ENCODE assay signal across 7 cellular contexts in genomic region chr22:31750365-31751284, GRCh38. TPM values are rescaled to one million over a fixed set of nuclear protein-coding genes. Genes with fewer than 3 reads are reported as not detected.
DNase-seq lines count a peak whose midpoint lies in the region; ATAC-seq lines count a peak whose summit lies in the region.

No MANE protein-coding gene starts in this region.

- H3K27ac ChIP-seq in HUES6 (ENCODE audit: low read depth, low read length) (no peak overlapping the region), stomach smooth muscle (ENCODE audit: low read length) (peak overlapping the region; percentile 74)

- H3K4me1 ChIP-seq in HUES6 (ENCODE audit: control insufficient read depth, insufficient read depth, low read length) (peaks cover 40% of the 10 kb centered on the region), stomach smooth muscle (ENCODE audit: control insufficient read depth, insufficient read depth, low read length) (peaks cover 55% of the 10 kb centered on the region)

- H3K27ac Mint-ChIP-seq in activated T-helper 2 cell treated with anti-CD3 and anti-CD28 coated beads, Interferon-gamma antibody, Interleukin-2, Interleukin-4, amounts not matched to agents 10 μg/mL and 5 μg/mL and 100 μg/mL, durations not matched to agents 14 hours and 24 hours and 36 hours, result peak overlapping the region; percentile 91
- H3K27ac Mint-ChIP-seq in immature natural killer cell, result peak overlapping the region; percentile 79 to 97 (median 92)

- H3K27me3 ChIP-seq in HUES6 (ENCODE audit: control insufficient read depth, insufficient read depth, low read length) (no peaks in the 10 kb centered on the region), stomach smooth muscle (ENCODE audit: control insufficient read depth in 1 of 2, insufficient read depth in 2 of 2, low read length in 2 of 2) (no peaks in the 10 kb centered on the region)

- DNase-seq in activated T-helper 2 cell treated with anti-CD3 and anti-CD28 coated beads, Interferon-gamma antibody, Interleukin-2, Interleukin-4, amounts not matched to agents 10 μg/mL and 5 μg/mL and 100 μg/mL, durations not matched to agents 14 hours and 24 hours and 36 hours (ENCODE audit: low spot score), result no peak
- DNase-seq in immature natural killer cell, result no peak
- DNase-seq in glomerular visceral epithelial cell (ENCODE audit: extremely low spot score), result no peak
- no peak for DNase-seq in NCI-H2029 (lab: John Stamatoyannopoulos, UW)

- H3K9me3 ChIP-seq in HUES6 (ENCODE audit: control insufficient read depth, insufficient read depth, low read depth, low read length) (no peaks in the 10 kb centered on the region), stomach smooth muscle (ENCODE audit: control insufficient read depth in 2 of 2, low read length in 2 of 2) (no peaks in the 10 kb centered on the region)

- no peak for ATAC-seq in HG02852 (IDR thresholded peaks at IDR 0.05; ENCODE audit: unreplicated experiment)

- no peaks in the 10 kb centered on the region for H3K9me3 Mint-ChIP-seq in activated T-helper 2 cell treated with anti-CD3 and anti-CD28 coated beads, Interferon-gamma antibody, Interleukin-2, Interleukin-4, amounts not matched to agents 10 μg/mL and 5 μg/mL and 100 μg/mL, durations not matched to agents 14 hours and 24 hours and 36 hours
- no peaks in the 10 kb centered on the region for H3K9me3 Mint-ChIP-seq in immature natural killer cell

- H3K4me1 Mint-ChIP-seq in activated T-helper 2 cell treated with anti-CD3 and anti-CD28 coated beads, Interferon-gamma antibody, Interleukin-2, Interleukin-4, amounts not matched to agents 10 μg/mL and 5 μg/mL and 100 μg/mL, durations not matched to agents 14 hours and 24 hours and 36 hours (ENCODE audit: low read depth), result peaks cover 58% of the 10 kb centered on the region
- H3K4me1 Mint-ChIP-seq in immature natural killer cell, result peaks cover 60 to 64% of the 10 kb centered on the region in 2 donors

- H3K4me3 ChIP-seq in HUES6 (ENCODE audit: low read depth, low read length) (peak overlapping the region; percentile 92), stomach smooth muscle (ENCODE audit: low read length in 2 of 2) (peak overlapping the region; percentile 61 to 93)

- intact Hi-C loops in activated T-helper 2 cell treated with anti-CD3 and anti-CD28 coated beads, Interferon-gamma antibody, Interleukin-2, Interleukin-4, amounts not matched to agents 10 μg/mL and 5 μg/mL and 100 μg/mL, durations not matched to agents 14 hours and 24 hours and 36 hours (cut with micrococcal nuclease), result loop anchor here (1.0 to 5.0 kb wide), 5 partner anchors 73 to 458 kb away; partner anchors contain the start of genes PIK3IP1, PISD, SFI1 and YWHAH

- no peaks in the 10 kb centered on the region for H3K27me3 Mint-ChIP-seq in activated T-helper 2 cell treated with anti-CD3 and anti-CD28 coated beads, Interferon-gamma antibody, Interleukin-2, Interleukin-4, amounts not matched to agents 10 μg/mL and 5 μg/mL and 100 μg/mL, durations not matched to agents 14 hours and 24 hours and 36 hours (ENCODE audit: low read depth)
- peaks cover 6 to 7% (median 6%) of the 10 kb centered on the region in 3 donors for H3K27me3 Mint-ChIP-seq in immature natural killer cell (ENCODE audit: low read depth in 3 of 3)

- H3K36me3 ChIP-seq in HUES6 (ENCODE audit: control insufficient read depth, insufficient read depth, low read length) (peaks cover 9% of the 10 kb centered on the region), stomach smooth muscle (ENCODE audit: control insufficient read depth in 2 of 2, insufficient read depth in 2 of 2, low read length in 2 of 2) (no peaks in the 10 kb centered on the region)

- H3K4me3 Mint-ChIP-seq in activated T-helper 2 cell treated with anti-CD3 and anti-CD28 coated beads, Interferon-gamma antibody, Interleukin-2, Interleukin-4, amounts not matched to agents 10 μg/mL and 5 μg/mL and 100 μg/mL, durations not matched to agents 14 hours and 24 hours and 36 hours (ENCODE audit: low read depth), result peak overlapping the region; percentile 94
- H3K4me3 Mint-ChIP-seq in immature natural killer cell, result peak overlapping the region; percentile 89 to 98 (median 92)

- peak overlapping the region; percentile 21 for H3K9ac ChIP-seq in HUES6 (ENCODE audit: low read length)
- H3K9ac ChIP-seq in stomach smooth muscle (ENCODE audit: low read length in 2 of 2), result peak overlapping the region; percentile 71 to 84

- peaks cover 20% of the 10 kb centered on the region for H3K36me3 Mint-ChIP-seq in activated T-helper 2 cell treated with anti-CD3 and anti-CD28 coated beads, Interferon-gamma antibody, Interleukin-2, Interleukin-4, amounts not matched to agents 10 μg/mL and 5 μg/mL and 100 μg/mL, durations not matched to agents 14 hours and 24 hours and 36 hours (ENCODE audit: low read depth)
- peaks cover 0 to 3% (median 0%) of the 10 kb centered on the region in 3 donors for H3K36me3 Mint-ChIP-seq in immature natural killer cell

RNA-seq across cellular contexts. Expression of gene PRR14L, which starts 0.7 kb away (rescaled TPM):
- 54.2 and 58.0 TPM in 2 replicates for total RNA-seq in activated T-helper 2 cell treated with anti-CD3 and anti-CD28 coated beads, Interferon-gamma antibody, Interleukin-2, Interleukin-4, amounts not matched to agents 10 μg/mL and 5 μg/mL and 100 μg/mL, durations not matched to agents 14 hours and 24 hours and 36 hours
- 10 to 100 TPM; 13.7 to 41.7 (median 14.1) TPM for polyA plus RNA-seq in immature natural killer cell

RNA-seq across cellular contexts. Expression of gene DEPDC5, which starts 3.2 kb away (rescaled TPM):
- total RNA-seq in activated T-helper 2 cell treated with anti-CD3 and anti-CD28 coated beads, Interferon-gamma antibody, Interleukin-2, Interleukin-4, amounts not matched to agents 10 μg/mL and 5 μg/mL and 100 μg/mL, durations not matched to agents 14 hours and 24 hours and 36 hours, result 33.2 and 37.6 TPM in 2 replicates
- polyA plus RNA-seq in immature natural killer cell, result 10 to 100 TPM in 1 of 3 donors, 1 to 10 TPM in 2; 3.0 to 14.3 (median 3.9) TPM
